In genomic region chr19:46330319-46330918, GRCh38 we compare ENCODE assay signal across 34 cellular contexts. TPM values are rescaled to one million over a fixed set of nuclear protein-coding genes. Genes with fewer than 3 reads are reported as not detected.
"Had no signal": no experiment of that assay in that cellular context is flagged by ENCODE, and none has a peak within 500 bp of the region (broad histone marks: within the 10 kb centered on the region; RNA-seq: fewer than 3 reads in every experiment).

No MANE protein-coding gene starts in this region.

- H3K4me1 ChIP-seq: ascending aorta, body of pancreas, breast epithelium, Peyer's patch, SJSA1 had no signal

- H3K4me1 Mint-ChIP-seq: activated CD4-positive, alpha-beta T cell treated with anti-CD3 and anti-CD28 coated beads for 36 hours; activated CD4-positive, alpha-beta T cell treated with anti-CD3 and anti-CD28 coated beads, Interleukin-2, amount 10 ng/mL, durations not matched to agents 7 days and 5 days; activated naive CD8-positive, alpha-beta T cell treated with anti-CD3 and anti-CD28 coated beads for 36 hours; WTC11 had no signal

- H3K27ac Mint-ChIP-seq: activated CD4-positive, alpha-beta T cell treated with anti-CD3 and anti-CD28 coated beads for 36 hours; activated CD4-positive, alpha-beta T cell treated with anti-CD3 and anti-CD28 coated beads, Interleukin-2, amount 10 ng/mL, durations not matched to agents 7 days and 5 days; activated CD8-positive, alpha-beta T cell treated with anti-CD3 and anti-CD28 coated beads, Interleukin-2, amount 10 ng/mL, durations not matched to agents 7 days and 5 days; activated naive CD4-positive, alpha-beta T cell treated with anti-CD3 and anti-CD28 coated beads for 36 hours; activated naive CD8-positive, alpha-beta T cell treated with anti-CD3 and anti-CD28 coated beads for 36 hours; activated T-helper 1 cell treated with anti-CD3 and anti-CD28 coated beads, Interleukin-12 subunit alpha, Interleukin-12 subunit beta, Interleukin-2, Interleukin-4 antibody, amounts not matched to agents 30 ng/mL and 10 ng/mL and 1 ng/mL, durations not matched to agents 14 hours and 24 hours and 36 hours; T-helper 1 cell treated with Interleukin-12 subunit alpha and Interleukin-12 subunit beta and Interleukin-4 antibody, amounts not matched to agents 30 μg/mL and 1 μg/mL, for 36 hours; T-helper 2 cell treated with Interferon-gamma antibody and Interleukin-4, amounts not matched to agents 5 μg/mL and 100 μg/mL, for 36 hours; WTC11 had no signal

- H3K27ac ChIP-seq: ascending aorta, body of pancreas, breast epithelium, Peyer's patch, SJSA1 had no signal

- H3K9ac ChIP-seq: SK-N-SH had no signal

- H3K4me3 Mint-ChIP-seq: activated CD4-positive, alpha-beta T cell treated with anti-CD3 and anti-CD28 coated beads for 36 hours; activated CD4-positive, alpha-beta T cell treated with anti-CD3 and anti-CD28 coated beads, Interleukin-2, amount 10 ng/mL, durations not matched to agents 7 days and 5 days; activated CD8-positive, alpha-beta T cell treated with anti-CD3 and anti-CD28 coated beads, Interleukin-2, amount 10 ng/mL, durations not matched to agents 7 days and 5 days; activated naive CD4-positive, alpha-beta T cell treated with anti-CD3 and anti-CD28 coated beads for 36 hours; activated naive CD8-positive, alpha-beta T cell treated with anti-CD3 and anti-CD28 coated beads for 36 hours; activated T-cell treated with anti-CD3 and anti-CD28 coated beads, Interleukin-2, amount 50 U/mL, for 4 hours; activated T-helper 1 cell treated with anti-CD3 and anti-CD28 coated beads, Interleukin-12 subunit alpha, Interleukin-12 subunit beta, Interleukin-2, Interleukin-4 antibody, amounts not matched to agents 30 ng/mL and 10 ng/mL and 1 ng/mL, durations not matched to agents 14 hours and 24 hours and 36 hours; T-helper 1 cell treated with Interleukin-12 subunit alpha and Interleukin-12 subunit beta and Interleukin-4 antibody, amounts not matched to agents 30 μg/mL and 1 μg/mL, for 36 hours; T-helper 2 cell treated with Interferon-gamma antibody and Interleukin-4, amounts not matched to agents 5 μg/mL and 100 μg/mL, for 36 hours; WTC11 had no signal

- H3K36me3 ChIP-seq: breast epithelium, SJSA1 had no signal

- DNase-seq: activated CD4-positive, alpha-beta T cell treated with anti-CD3 and anti-CD28 coated beads for 36 hours; activated CD4-positive, alpha-beta T cell treated with anti-CD3 and anti-CD28 coated beads, Interleukin-2, amount 10 ng/mL, durations not matched to agents 7 days and 5 days; activated CD4-positive, alpha-beta T cell treated with anti-CD3 and anti-CD28 coated beads, Interleukin-2, amount 50 U/mL, for 48 hours; activated CD8-positive, alpha-beta T cell treated with anti-CD3 and anti-CD28 coated beads, Interleukin-2, amount 10 ng/mL, durations not matched to agents 7 days and 5 days; activated gamma-delta T cell treated with Interleukin-2 at 50 U/mL for 16 hours; activated naive CD4-positive, alpha-beta T cell treated with anti-CD3 and anti-CD28 coated beads for 36 hours; activated naive CD8-positive, alpha-beta T cell treated with anti-CD3 and anti-CD28 coated beads for 36 hours; activated T-cell treated with anti-CD3 and anti-CD28 coated beads, Interleukin-2, amount 50 U/mL, for 4 hours; amygdala; body of pancreas; caudate nucleus; cerebellar nuclear complex; NCI-H1105; NCI-H1417 treated with DMSO at 0.1 percent for 48 hours; NCI-H1694; NCI-H1930; NCI-H2081 treated with DMSO at 0.1 percent for 48 hours; NCI-H510A; NCI-H526; NCI-H748 treated with DMSO at 0.1 percent for 48 hours; NK-92 treated with Interleukin-12 subunit alpha and Interleukin-12 subunit beta, amount 100 ng/mL, for 24 hours; PC-3; Peyer's patch; RPMI8226; SHP77 treated with DMSO at 0.1 percent for 48 hours; SK-N-SH had no signal

- H3K4me2 ChIP-seq: SK-N-SH had no signal

- H3K36me3 Mint-ChIP-seq: activated naive CD8-positive, alpha-beta T cell treated with anti-CD3 and anti-CD28 coated beads for 36 hours had no signal

- H3K4me3 ChIP-seq: ascending aorta, body of pancreas, breast epithelium, Peyer's patch, SJSA1 had no signal

- H3K9me3 ChIP-seq: body of pancreas had no signal

- H3K27me3 ChIP-seq: ascending aorta, body of pancreas, breast epithelium, Peyer's patch, SJSA1 had no signal

RNA-seq across cellular contexts. Expression of gene HIF3A, which starts 33.6 kb away (rescaled TPM):
- total RNA-seq: activated CD4-positive, alpha-beta T cell treated with anti-CD3 and anti-CD28 coated beads for 36 hours; activated CD4-positive, alpha-beta T cell treated with anti-CD3 and anti-CD28 coated beads, Interleukin-2, amount 10 ng/mL, durations not matched to agents 7 days and 5 days; activated CD8-positive, alpha-beta T cell treated with anti-CD3 and anti-CD28 coated beads, Interleukin-2, amount 10 ng/mL, durations not matched to agents 7 days and 5 days; activated naive CD4-positive, alpha-beta T cell treated with anti-CD3 and anti-CD28 coated beads for 36 hours; activated naive CD8-positive, alpha-beta T cell treated with anti-CD3 and anti-CD28 coated beads for 36 hours; activated T-helper 1 cell treated with anti-CD3 and anti-CD28 coated beads, Interleukin-12 subunit alpha, Interleukin-12 subunit beta, Interleukin-2, Interleukin-4 antibody, amounts not matched to agents 30 ng/mL and 10 ng/mL and 1 ng/mL, durations not matched to agents 14 hours and 24 hours and 36 hours; M059J; PC-3; SJSA1 had no signal
